In the genomic region with DNA sequence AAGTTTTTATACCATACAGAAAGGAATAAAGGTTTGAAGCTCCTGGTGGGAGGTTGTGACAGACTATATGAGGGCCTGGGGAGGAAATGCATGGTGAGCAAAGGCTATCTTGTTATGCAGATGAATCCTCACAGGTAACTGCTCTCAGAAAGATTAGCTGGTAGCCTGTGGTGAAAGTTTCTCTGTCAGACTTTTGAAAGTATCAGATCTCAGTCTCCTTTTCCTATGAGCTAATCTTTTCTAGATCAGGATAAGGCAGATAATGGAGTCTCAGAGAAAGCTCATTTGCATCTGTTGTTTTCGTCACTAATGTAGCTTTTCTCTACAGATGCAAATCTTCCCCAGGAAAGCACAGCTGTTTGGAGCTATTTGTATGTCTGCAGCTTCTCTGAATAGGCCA, we compare ENCODE assay signal across 1 cellular context.
TF ChIP-seq lines count a peak whose summit lies in the region.

No MANE protein-coding gene starts in this region.

TF ChIP-seq in GM23338, 12 proteins besides CTCF, POLR2A, EP300 and RAD21 (continued from another document):
- peak; percentile 68; the same call in 1 of the 2 replicates for TF ChIP-seq ETS1 (IDR thresholded peaks at IDR 0.05)
- no peak for TF ChIP-seq ZNF331 (CRISPR knock-in tag; IDR thresholded peaks at IDR 0.05; ENCODE audit: low read depth)
